In the genomic region with DNA sequence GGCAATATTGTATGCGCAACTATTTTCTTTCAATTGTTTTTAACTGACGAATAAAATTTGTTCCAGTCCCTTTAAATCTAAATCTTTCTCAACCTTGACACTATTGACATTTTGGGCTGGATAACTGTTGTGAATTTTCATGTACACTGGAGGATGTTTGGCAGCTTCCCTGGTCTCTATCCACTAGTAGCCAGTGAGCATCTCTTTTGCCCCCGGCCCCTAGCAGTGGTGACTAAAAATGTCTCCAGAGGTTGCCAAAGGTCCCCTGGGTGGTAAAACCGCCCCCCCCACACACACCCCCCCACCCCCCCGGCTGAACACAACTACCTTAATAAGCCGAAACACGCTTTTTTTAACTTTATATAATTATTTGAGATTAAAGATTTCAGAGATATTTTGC, we compare ENCODE assay signal across 2 cellular contexts.
TF ChIP-seq lines count a peak whose summit lies in the region.

No MANE protein-coding gene starts in this region.

TF ChIP-seq in SK-N-SH, 30 proteins besides CTCF, POLR2A, EP300 and RAD21 (continued from another document):
- TF ChIP-seq RCOR1 (IDR thresholded peaks at IDR 0.05; ENCODE audit: low read length) (no peak), TAF1 (IDR thresholded peaks at IDR 0.05; ENCODE audit: borderline replicate concordance, low read depth, low read length) (no peak), NFIC (IDR thresholded peaks at IDR 0.05; ENCODE audit: borderline replicate concordance) (no peak), POLR2AphosphoS5 (IDR thresholded peaks at IDR 0.05; ENCODE audit: low read depth, low read length) (no peak)
- TF ChIP-seq, protein P1, sequence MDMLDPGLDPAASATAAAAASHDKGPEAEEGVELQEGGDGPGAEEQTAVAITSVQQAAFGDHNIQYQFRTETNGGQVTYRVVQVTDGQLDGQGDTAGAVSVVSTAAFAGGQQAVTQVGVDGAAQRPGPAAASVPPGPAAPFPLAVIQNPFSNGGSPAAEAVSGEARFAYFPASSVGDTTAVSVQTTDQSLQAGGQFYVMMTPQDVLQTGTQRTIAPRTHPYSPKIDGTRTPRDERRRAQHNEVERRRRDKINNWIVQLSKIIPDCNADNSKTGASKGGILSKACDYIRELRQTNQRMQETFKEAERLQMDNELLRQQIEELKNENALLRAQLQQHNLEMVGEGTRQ (IDR thresholded peaks at IDR 0.05; ENCODE audit: borderline replicate concordance, low read depth, low read length): no peak
- TF ChIP-seq, protein P2, sequence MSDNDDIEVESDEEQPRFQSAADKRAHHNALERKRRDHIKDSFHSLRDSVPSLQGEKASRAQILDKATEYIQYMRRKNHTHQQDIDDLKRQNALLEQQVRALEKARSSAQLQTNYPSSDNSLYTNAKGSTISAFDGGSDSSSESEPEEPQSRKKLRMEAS (IDR thresholded peaks at IDR 0.05; ENCODE audit: low read depth): no peak

TF ChIP-seq in SK-N-SH treated with all-trans-retinoic acid at 6 μM for 48 hours, 23 proteins besides CTCF, POLR2A, EP300 and RAD21 (continued from another document):
- TF ChIP-seq SNAI2 (CRISPR knock-in tag; IDR thresholded peaks at IDR 0.05) (no peak), ZNF565 (CRISPR knock-in tag; conservative IDR thresholded peaks at IDR 0.05; ENCODE audit: low read depth) (no peak), ZFP3 (CRISPR knock-in tag; IDR thresholded peaks at IDR 0.05) (no peak), OSR1 (CRISPR knock-in tag; IDR thresholded peaks at IDR 0.05) (no peak), ESRRG (CRISPR knock-in tag; IDR thresholded peaks at IDR 0.05) (no peak)
- TF ChIP-seq, protein P3, sequence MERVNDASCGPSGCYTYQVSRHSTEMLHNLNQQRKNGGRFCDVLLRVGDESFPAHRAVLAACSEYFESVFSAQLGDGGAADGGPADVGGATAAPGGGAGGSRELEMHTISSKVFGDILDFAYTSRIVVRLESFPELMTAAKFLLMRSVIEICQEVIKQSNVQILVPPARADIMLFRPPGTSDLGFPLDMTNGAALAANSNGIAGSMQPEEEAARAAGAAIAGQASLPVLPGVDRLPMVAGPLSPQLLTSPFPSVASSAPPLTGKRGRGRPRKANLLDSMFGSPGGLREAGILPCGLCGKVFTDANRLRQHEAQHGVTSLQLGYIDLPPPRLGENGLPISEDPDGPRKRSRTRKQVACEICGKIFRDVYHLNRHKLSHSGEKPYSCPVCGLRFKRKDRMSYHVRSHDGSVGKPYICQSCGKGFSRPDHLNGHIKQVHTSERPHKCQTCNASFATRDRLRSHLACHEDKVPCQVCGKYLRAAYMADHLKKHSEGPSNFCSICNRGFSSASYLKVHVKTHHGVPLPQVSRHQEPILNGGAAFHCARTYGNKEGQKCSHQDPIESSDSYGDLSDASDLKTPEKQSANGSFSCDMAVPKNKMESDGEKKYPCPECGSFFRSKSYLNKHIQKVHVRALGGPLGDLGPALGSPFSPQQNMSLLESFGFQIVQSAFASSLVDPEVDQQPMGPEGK (CRISPR knock-in tag; IDR thresholded peaks at IDR 0.05; ENCODE audit: borderline replicate concordance): no peak
- TF ChIP-seq, protein P4, sequence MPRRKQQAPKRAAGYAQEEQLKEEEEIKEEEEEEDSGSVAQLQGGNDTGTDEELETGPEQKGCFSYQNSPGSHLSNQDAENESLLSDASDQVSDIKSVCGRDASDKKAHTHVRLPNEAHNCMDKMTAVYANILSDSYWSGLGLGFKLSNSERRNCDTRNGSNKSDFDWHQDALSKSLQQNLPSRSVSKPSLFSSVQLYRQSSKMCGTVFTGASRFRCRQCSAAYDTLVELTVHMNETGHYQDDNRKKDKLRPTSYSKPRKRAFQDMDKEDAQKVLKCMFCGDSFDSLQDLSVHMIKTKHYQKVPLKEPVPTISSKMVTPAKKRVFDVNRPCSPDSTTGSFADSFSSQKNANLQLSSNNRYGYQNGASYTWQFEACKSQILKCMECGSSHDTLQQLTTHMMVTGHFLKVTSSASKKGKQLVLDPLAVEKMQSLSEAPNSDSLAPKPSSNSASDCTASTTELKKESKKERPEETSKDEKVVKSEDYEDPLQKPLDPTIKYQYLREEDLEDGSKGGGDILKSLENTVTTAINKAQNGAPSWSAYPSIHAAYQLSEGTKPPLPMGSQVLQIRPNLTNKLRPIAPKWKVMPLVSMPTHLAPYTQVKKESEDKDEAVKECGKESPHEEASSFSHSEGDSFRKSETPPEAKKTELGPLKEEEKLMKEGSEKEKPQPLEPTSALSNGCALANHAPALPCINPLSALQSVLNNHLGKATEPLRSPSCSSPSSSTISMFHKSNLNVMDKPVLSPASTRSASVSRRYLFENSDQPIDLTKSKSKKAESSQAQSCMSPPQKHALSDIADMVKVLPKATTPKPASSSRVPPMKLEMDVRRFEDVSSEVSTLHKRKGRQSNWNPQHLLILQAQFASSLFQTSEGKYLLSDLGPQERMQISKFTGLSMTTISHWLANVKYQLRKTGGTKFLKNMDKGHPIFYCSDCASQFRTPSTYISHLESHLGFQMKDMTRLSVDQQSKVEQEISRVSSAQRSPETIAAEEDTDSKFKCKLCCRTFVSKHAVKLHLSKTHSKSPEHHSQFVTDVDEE (CRISPR knock-in tag; IDR thresholded peaks at IDR 0.05): no peak
TF ChIP-seq in SK-N-SH treated with all-trans-retinoic acid at 6 μM for 48 hours: peak in this region for 0.
